10 cellular contexts compared by ENCODE assay signal in genomic region chr2:25250331-25251031, GRCh38.
DNase-seq lines count a peak whose midpoint lies in the region; ATAC-seq and TF ChIP-seq lines count a peak whose summit lies in the region.
"Had no signal": no experiment of that assay in that cellular context is flagged by ENCODE, and none has a peak within 500 bp of the region (broad histone marks: within the 10 kb centered on the region; RNA-seq: fewer than 3 reads in every experiment).

No MANE protein-coding gene starts in this region.

- peak overlapping the region; percentile 93 for H3K4me3 ChIP-seq in BLaER1
- H3K4me3 ChIP-seq in brain microvascular endothelial cell (ENCODE audit: low read depth, low read length) = peak overlapping the region; percentile 58
- no peak overlapping the region for H3K4me3 ChIP-seq in lower lobe of right lung

- ATAC-seq in naive thymus-derived CD8-positive, alpha-beta T cell = peak; percentile 35 to 45
- ATAC-seq in HG02884 (IDR thresholded peaks at IDR 0.05; ENCODE audit: unreplicated experiment) (no peak), lower lobe of right lung (no peak)

- no peaks in the 10 kb centered on the region for H3K9me3 Mint-ChIP-seq in IgD-negative memory B cell
- H3K9me3 Mint-ChIP-seq in naive thymus-derived CD8-positive, alpha-beta T cell = no peaks in the 10 kb centered on the region

- H3K4me1 Mint-ChIP-seq in IgD-negative memory B cell = peaks cover 5 to 22% (median 14%) of the 10 kb centered on the region in 3 donors
- H3K4me1 Mint-ChIP-seq in naive thymus-derived CD8-positive, alpha-beta T cell = peaks cover 35 to 61% (median 45%) of the 10 kb centered on the region in 4 donors

- H3K27me3 Mint-ChIP-seq in IgD-negative memory B cell = peaks cover 2% of the 10 kb centered on the region
- H3K27me3 Mint-ChIP-seq in naive thymus-derived CD8-positive, alpha-beta T cell = no peaks in the 10 kb centered on the region

- H3K4me1 ChIP-seq in BLaER1 = peaks cover 32% of the 10 kb centered on the region
- peaks cover 20% of the 10 kb centered on the region for H3K4me1 ChIP-seq in lower lobe of right lung

- H3K4me2 ChIP-seq in BLaER1 = peak overlapping the region; percentile 87

- H3K36me3 Mint-ChIP-seq in IgD-negative memory B cell = no peaks in the 10 kb centered on the region
- H3K36me3 Mint-ChIP-seq in naive thymus-derived CD8-positive, alpha-beta T cell = peaks cover 0 to 59% (median 8%) of the 10 kb centered on the region in 3 donors

- H3K9me3 ChIP-seq in BLaER1 (no peaks in the 10 kb centered on the region), lower lobe of right lung (no peaks in the 10 kb centered on the region)

- POLR2A ChIA-PET in naive thymus-derived CD8-positive, alpha-beta T cell (lab: Charles Lee) = interaction anchor here (0.7 to 3.9 kb wide), 16 partner anchors 10 to 92 kb away, joined by 3 to 29 read pairs (median 5); no protein-coding TSS in a partner anchor

- DNase-seq in brain microvascular endothelial cell (peak; percentile 73), HT-29 (ENCODE audit: low spot score) (no peak), lower lobe of right lung (no peak), ureter (ENCODE audit: low spot score) (no peak)
- DNase-seq in naive thymus-derived CD8-positive, alpha-beta T cell = peak in 7 of 10 donors; percentile 12 to 41 (median 33)
- DNase-seq: cortex of kidney, NCI-H187 had no signal

- H3K4me3 Mint-ChIP-seq in IgD-negative memory B cell = peak overlapping the region; percentile 74 to 86 (median 84)
- peak overlapping the region; percentile 86 to 95 (median 92) for H3K4me3 Mint-ChIP-seq in naive thymus-derived CD8-positive, alpha-beta T cell

- in situ Hi-C loops in brain microvascular endothelial cell (cut with HindIII; ENCODE audit: low pct_ligation_motif_present, low sequenced_read_pairs) = no loop called here

- intact Hi-C loops in lower lobe of right lung (cut with DNase I) = no loop called here

- no peaks in the 10 kb centered on the region for H3K27me3 ChIP-seq in BLaER1
- no peaks in the 10 kb centered on the region for H3K27me3 ChIP-seq in brain microvascular endothelial cell (replicated peaks)
- H3K27me3 ChIP-seq in lower lobe of right lung (ENCODE audit: low read depth) = no peaks in the 10 kb centered on the region

- H3K9ac ChIP-seq in BLaER1 = peak overlapping the region; percentile 99

- H4K20me1 ChIP-seq in BLaER1 = peaks cover 53% of the 10 kb centered on the region

- H3K27ac ChIP-seq in BLaER1 (peak overlapping the region; percentile 99), brain microvascular endothelial cell (no peak overlapping the region), lower lobe of right lung (no peak overlapping the region)

- H3K27ac Mint-ChIP-seq in IgD-negative memory B cell = peak overlapping the region in 2 of 3 donors; percentile 67 to 89
- H3K27ac Mint-ChIP-seq in naive thymus-derived CD8-positive, alpha-beta T cell = peak overlapping the region; percentile 72 to 96 (median 94)

- H3K36me3 ChIP-seq in BLaER1 = peaks cover 58% of the 10 kb centered on the region
- peaks cover 17% of the 10 kb centered on the region for H3K36me3 ChIP-seq in brain microvascular endothelial cell (replicated peaks)
- H3K36me3 ChIP-seq in lower lobe of right lung = peaks cover 31% of the 10 kb centered on the region

- TF ChIP-seq CTCF in brain microvascular endothelial cell (IDR thresholded peaks at IDR 0.05; ENCODE audit: low read depth, low read length, missing control alignments) = no peak
- no peak for TF ChIP-seq CTCF in lower lobe of right lung (IDR thresholded peaks at IDR 0.05)

Comparison
In these comparisons a context has a peak if more than half of its experiments do, and no peak if none do; other contexts are left out.
1. DNase-seq: peak in brain microvascular endothelial cell (single experiment) and naive thymus-derived CD8-positive, alpha-beta T cell (7 of 10); none in HT-29 (single experiment), lower lobe of right lung (single experiment) and ureter (single experiment).
2. ATAC-seq: peak in naive thymus-derived CD8-positive, alpha-beta T cell (2 of 2); none in HG02884 (single experiment) and lower lobe of right lung (0 of 2).